Comparison of ENCODE assay signal across 13 cellular contexts in the genomic region with DNA sequence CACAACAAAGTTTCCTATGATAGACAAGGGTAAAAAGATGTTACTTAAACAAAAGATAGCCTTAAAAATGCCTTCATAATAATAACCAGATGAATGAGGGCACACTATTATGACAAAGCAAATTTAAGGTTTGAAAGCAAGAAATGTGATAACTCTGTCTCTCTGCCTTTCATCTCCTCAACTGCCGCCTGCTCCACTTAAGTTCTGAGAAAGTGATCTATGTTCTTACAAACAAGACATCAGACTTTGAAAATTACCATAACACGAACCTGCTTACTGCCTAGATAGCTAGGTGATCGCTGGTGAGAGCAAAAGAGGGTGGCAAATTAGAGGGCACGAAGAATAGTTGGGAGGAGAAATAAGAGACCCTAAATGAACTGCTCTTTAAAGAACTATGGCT.
"Had no signal": no experiment of that assay in that cellular context is flagged by ENCODE, and none has a peak within 500 bp of the region (broad histone marks: within the 10 kb centered on the region; RNA-seq: fewer than 3 reads in every experiment).

No MANE protein-coding gene starts in this region.

- H3K4me3 Mint-ChIP-seq: stimulated activated naive CD8-positive, alpha-beta T cell treated with anti-CD3 and anti-CD28 coated beads, Interleukin-15, amount 100 ng/mL, for 72 hours had no signal

- ATAC-seq: body of pancreas; left lung; sciatic nerve; stimulated activated naive CD8-positive, alpha-beta T cell treated with anti-CD3 and anti-CD28 coated beads, Interleukin-15, amount 100 ng/mL, for 72 hours had no signal

- DNase-seq: activated naive CD4-positive, alpha-beta T cell; amygdala; body of pancreas; caudate nucleus; cortex of kidney; effector CD4-positive, alpha-beta T cell; hippocampal formation; kidney; left lung; mesenchymal stem cell; stimulated activated naive CD8-positive, alpha-beta T cell treated with anti-CD3 and anti-CD28 coated beads, Interleukin-15, amount 100 ng/mL, for 72 hours; upper lobe of left lung had no signal

- H3K27me3 Mint-ChIP-seq: stimulated activated naive CD8-positive, alpha-beta T cell treated with anti-CD3 and anti-CD28 coated beads, Interleukin-15, amount 100 ng/mL, for 72 hours had no signal
